In genomic region chr15:45333550-45333949, GRCh38 we compare ENCODE assay signal across 11 cellular contexts. TPM values are rescaled to one million over a fixed set of nuclear protein-coding genes. Genes with fewer than 3 reads are reported as not detected.
A peak's percentile ranks its signal among the peaks of the same experiment; 100 is the strongest.
DNase-seq lines count a peak whose midpoint lies in the region; ATAC-seq and TF ChIP-seq lines count a peak whose summit lies in the region.
"Had no signal": no experiment of that assay in that cellular context is flagged by ENCODE, and none has a peak within 500 bp of the region (broad histone marks: within the 10 kb centered on the region; RNA-seq: fewer than 3 reads in every experiment).

No MANE protein-coding gene starts in this region.

- DNase-seq in COLO829 (ENCODE audit: low spot score) (peak; percentile 87), MV-4-11 (lab: John Stamatoyannopoulos, UW) (peak; percentile 48), cerebellum (ENCODE audit: low spot score) (peak; percentile 58), medulla oblongata (ENCODE audit: extremely low spot score) (peak; percentile 24), type B pancreatic cell (ENCODE audit: extremely low spot score, unreplicated experiment) (no peak)
- DNase-seq in stimulated activated CD4-positive, alpha-beta T cell treated with anti-CD3 and anti-CD28 coated beads, Interleukin-1b, Interleukin-23, amount 100 ng/mL, for 48 hours: no peak
- DNase-seq: CD8-positive, alpha-beta memory T cell; NCI-H187 treated with DMSO at 0.1 percent for 48 hours had no signal

- no peak overlapping the region for H3K4me3 Mint-ChIP-seq in type B pancreatic cell
- H3K4me3 Mint-ChIP-seq: CD8-positive, alpha-beta memory T cell; WTC11 had no signal

- no peak for ATAC-seq in GM18511 (IDR thresholded peaks at IDR 0.05; ENCODE audit: unreplicated experiment)
- ATAC-seq in GM19463 (IDR thresholded peaks at IDR 0.05; ENCODE audit: unreplicated experiment): no peak
- ATAC-seq: WTC11 had no signal

- H3K9me3 Mint-ChIP-seq in type B pancreatic cell: no peaks in the 10 kb centered on the region
- H3K9me3 Mint-ChIP-seq: WTC11 had no signal

- H3K27me3 Mint-ChIP-seq in type B pancreatic cell: no peaks in the 10 kb centered on the region

- H3K27ac Mint-ChIP-seq in type B pancreatic cell: no peak overlapping the region
- H3K27ac Mint-ChIP-seq: WTC11 had no signal

- TF ChIP-seq CTCF in type B pancreatic cell (conservative IDR thresholded peaks at IDR 0.05): no peak

- H3K36me3 Mint-ChIP-seq in type B pancreatic cell: no peaks in the 10 kb centered on the region
- H3K36me3 Mint-ChIP-seq: WTC11 had no signal

- H3K4me1 Mint-ChIP-seq in type B pancreatic cell (ENCODE audit: unreplicated experiment): peaks cover 5% of the 10 kb centered on the region

RNA-seq across cellular contexts. Expression of gene GATM, which starts 44.8 kb away (rescaled TPM):
- total RNA-seq in cerebellum (93.4 TPM), type B pancreatic cell (ENCODE audit: low replicate concordance) (17.8 and 26.8 TPM in 2 replicates)

Comparison
In these comparisons a context has a peak if more than half of its experiments do, and no peak if none do; other contexts are left out.
1. DNase-seq: peak in COLO829 (single experiment), MV-4-11 (single experiment), cerebellum (single experiment) and medulla oblongata (single experiment); none in type B pancreatic cell (single experiment) and stimulated activated CD4-positive, alpha-beta T cell treated with anti-CD3 and anti-CD28 coated beads, Interleukin-1b, Interleukin-23, amount 100 ng/mL, for 48 hours (single experiment).